Comparison of ENCODE assay signal across 1 cellular context in the genomic region with DNA sequence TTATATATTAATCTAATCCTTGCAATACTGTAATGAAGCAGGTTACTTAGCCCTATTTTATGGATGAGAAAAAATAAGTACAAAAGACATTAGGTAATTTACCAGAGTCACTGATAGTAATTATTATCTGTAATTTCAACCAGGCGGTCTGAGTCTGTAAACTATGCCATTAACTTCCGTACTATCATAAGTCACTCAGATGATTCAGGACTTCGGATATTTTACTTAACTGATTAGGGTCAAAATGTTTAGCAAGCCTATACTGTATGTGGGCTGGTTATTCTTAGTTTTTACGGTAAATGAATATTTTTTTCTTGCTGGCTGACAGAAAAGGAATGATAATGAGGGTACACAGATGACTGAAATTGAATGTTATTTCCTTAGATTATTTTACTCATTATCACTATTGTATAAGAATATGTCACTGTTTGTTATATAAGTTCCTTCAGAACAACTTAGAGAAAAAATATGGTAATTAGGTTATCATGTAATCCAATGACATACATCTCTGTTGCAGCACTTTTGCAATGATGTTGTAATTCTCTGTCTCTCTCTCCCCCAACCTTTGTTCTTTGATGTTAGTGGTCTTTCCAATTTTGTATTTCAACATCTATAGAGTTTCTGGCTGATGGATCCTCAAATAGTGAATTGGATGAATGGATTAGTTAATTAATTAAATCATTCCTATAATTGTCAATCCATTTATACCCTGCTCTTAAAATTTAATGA.
TF ChIP-seq lines count a peak whose summit lies in the region.

No MANE protein-coding gene starts in this region.

TF ChIP-seq in WTC11, 78 proteins besides CTCF, POLR2A, EP300 and RAD21 (continued from another document):
- TF ChIP-seq, protein P1, sequence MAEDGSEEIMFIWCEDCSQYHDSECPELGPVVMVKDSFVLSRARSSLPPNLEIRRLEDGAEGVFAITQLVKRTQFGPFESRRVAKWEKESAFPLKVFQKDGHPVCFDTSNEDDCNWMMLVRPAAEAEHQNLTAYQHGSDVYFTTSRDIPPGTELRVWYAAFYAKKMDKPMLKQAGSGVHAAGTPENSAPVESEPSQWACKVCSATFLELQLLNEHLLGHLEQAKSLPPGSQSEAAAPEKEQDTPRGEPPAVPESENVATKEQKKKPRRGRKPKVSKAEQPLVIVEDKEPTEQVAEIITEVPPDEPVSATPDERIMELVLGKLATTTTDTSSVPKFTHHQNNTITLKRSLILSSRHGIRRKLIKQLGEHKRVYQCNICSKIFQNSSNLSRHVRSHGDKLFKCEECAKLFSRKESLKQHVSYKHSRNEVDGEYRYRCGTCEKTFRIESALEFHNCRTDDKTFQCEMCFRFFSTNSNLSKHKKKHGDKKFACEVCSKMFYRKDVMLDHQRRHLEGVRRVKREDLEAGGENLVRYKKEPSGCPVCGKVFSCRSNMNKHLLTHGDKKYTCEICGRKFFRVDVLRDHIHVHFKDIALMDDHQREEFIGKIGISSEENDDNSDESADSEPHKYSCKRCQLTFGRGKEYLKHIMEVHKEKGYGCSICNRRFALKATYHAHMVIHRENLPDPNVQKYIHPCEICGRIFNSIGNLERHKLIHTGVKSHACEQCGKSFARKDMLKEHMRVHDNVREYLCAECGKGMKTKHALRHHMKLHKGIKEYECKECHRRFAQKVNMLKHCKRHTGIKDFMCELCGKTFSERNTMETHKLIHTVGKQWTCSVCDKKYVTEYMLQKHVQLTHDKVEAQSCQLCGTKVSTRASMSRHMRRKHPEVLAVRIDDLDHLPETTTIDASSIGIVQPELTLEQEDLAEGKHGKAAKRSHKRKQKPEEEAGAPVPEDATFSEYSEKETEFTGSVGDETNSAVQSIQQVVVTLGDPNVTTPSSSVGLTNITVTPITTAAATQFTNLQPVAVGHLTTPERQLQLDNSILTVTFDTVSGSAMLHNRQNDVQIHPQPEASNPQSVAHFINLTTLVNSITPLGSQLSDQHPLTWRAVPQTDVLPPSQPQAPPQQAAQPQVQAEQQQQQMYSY (CRISPR knock-in tag; IDR thresholded peaks at IDR 0.05), result no peak
- TF ChIP-seq, protein P2, sequence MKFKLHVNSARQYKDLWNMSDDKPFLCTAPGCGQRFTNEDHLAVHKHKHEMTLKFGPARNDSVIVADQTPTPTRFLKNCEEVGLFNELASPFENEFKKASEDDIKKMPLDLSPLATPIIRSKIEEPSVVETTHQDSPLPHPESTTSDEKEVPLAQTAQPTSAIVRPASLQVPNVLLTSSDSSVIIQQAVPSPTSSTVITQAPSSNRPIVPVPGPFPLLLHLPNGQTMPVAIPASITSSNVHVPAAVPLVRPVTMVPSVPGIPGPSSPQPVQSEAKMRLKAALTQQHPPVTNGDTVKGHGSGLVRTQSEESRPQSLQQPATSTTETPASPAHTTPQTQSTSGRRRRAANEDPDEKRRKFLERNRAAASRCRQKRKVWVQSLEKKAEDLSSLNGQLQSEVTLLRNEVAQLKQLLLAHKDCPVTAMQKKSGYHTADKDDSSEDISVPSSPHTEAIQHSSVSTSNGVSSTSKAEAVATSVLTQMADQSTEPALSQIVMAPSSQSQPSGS (CRISPR knock-in tag; IDR thresholded peaks at IDR 0.05; ENCODE audit: borderline replicate concordance, low read depth), result no peak
